Comparison of ENCODE assay signal across 1 cellular context in genomic region chr16:16149710-16150116, GRCh38.
TF ChIP-seq lines count a peak whose summit lies in the region.

No MANE protein-coding gene starts in this region.

TF ChIP-seq in HepG2, 621 proteins besides CTCF, POLR2A, EP300 and RAD21 (continued from another document and continues in another):
- TF ChIP-seq, protein P1, sequence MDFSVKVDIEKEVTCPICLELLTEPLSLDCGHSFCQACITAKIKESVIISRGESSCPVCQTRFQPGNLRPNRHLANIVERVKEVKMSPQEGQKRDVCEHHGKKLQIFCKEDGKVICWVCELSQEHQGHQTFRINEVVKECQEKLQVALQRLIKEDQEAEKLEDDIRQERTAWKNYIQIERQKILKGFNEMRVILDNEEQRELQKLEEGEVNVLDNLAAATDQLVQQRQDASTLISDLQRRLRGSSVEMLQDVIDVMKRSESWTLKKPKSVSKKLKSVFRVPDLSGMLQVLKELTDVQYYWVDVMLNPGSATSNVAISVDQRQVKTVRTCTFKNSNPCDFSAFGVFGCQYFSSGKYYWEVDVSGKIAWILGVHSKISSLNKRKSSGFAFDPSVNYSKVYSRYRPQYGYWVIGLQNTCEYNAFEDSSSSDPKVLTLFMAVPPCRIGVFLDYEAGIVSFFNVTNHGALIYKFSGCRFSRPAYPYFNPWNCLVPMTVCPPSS (IDR thresholded peaks at IDR 0.05), result no peak
- TF ChIP-seq GABPA (IDR thresholded peaks at IDR 0.05; ENCODE audit: low read depth, low read length), result no peak
- peak; percentile 73 for TF ChIP-seq GABPA (CRISPR knock-in tag; IDR thresholded peaks at IDR 0.05; ENCODE audit: low read depth)
- TF ChIP-seq SMARCC2 (IDR thresholded peaks at IDR 0.05), result no peak
- TF ChIP-seq SMYD3 (CRISPR knock-in tag; IDR thresholded peaks at IDR 0.05), result peak; percentile 84; the same call in 1 of the 2 replicates
- 0 out of 2 replicates have a peak, but pooled peaks have one; percentile 68 for TF ChIP-seq NFAT5 (CRISPR knock-in tag; IDR thresholded peaks at IDR 0.05)
- TF ChIP-seq ZEB1 (IDR thresholded peaks at IDR 0.05; ENCODE audit: insufficient replicate concordance, low read depth), result peak; percentile 85
- no peak for TF ChIP-seq RXRA (CRISPR knock-in tag; IDR thresholded peaks at IDR 0.05)
- peak; percentile 37; the same call in 1 of the 2 replicates for TF ChIP-seq ZNF350 (CRISPR knock-in tag; IDR thresholded peaks at IDR 0.05; ENCODE audit: borderline replicate concordance, low read depth)
- TF ChIP-seq RBAK (CRISPR knock-in tag; IDR thresholded peaks at IDR 0.05), result no peak
- peak; percentile 57; the same call in 1 of the 2 replicates for TF ChIP-seq RCOR2 (CRISPR knock-in tag; IDR thresholded peaks at IDR 0.05)
- TF ChIP-seq ZNF770 (CRISPR knock-in tag; IDR thresholded peaks at IDR 0.05), result no peak
- TF ChIP-seq GATAD1 (CRISPR knock-in tag; IDR thresholded peaks at IDR 0.05), result peak; percentile 41; the same call in 1 of the 2 replicates
- TF ChIP-seq AKAP8 (CRISPR knock-in tag; IDR thresholded peaks at IDR 0.05), result no peak
- TF ChIP-seq FOXK1 (CRISPR knock-in tag; IDR thresholded peaks at IDR 0.05; ENCODE audit: borderline replicate concordance, low read depth), result peak; percentile 74; the same call in 1 of the 2 replicates
- no peak for TF ChIP-seq ZSCAN30 (CRISPR knock-in tag; IDR thresholded peaks at IDR 0.05)
- no peak for TF ChIP-seq NR1H2 (CRISPR knock-in tag; IDR thresholded peaks at IDR 0.05; ENCODE audit: borderline replicate concordance, low read depth)
- no peak for TF ChIP-seq NONO (IDR thresholded peaks at IDR 0.05)
- TF ChIP-seq NONO (CRISPR knock-in tag; conservative IDR thresholded peaks at IDR 0.05), result 0 out of 2 replicates have a peak, but pooled peaks have one; percentile 36
- TF ChIP-seq MIER3 (CRISPR knock-in tag; IDR thresholded peaks at IDR 0.05; ENCODE audit: borderline replicate concordance), result peak; percentile 17; the same call in 1 of the 2 replicates
- TF ChIP-seq ZNF670 (CRISPR knock-in tag; IDR thresholded peaks at IDR 0.05; ENCODE audit: borderline replicate concordance), result no peak
- TF ChIP-seq U2AF2 (IDR thresholded peaks at IDR 0.05; ENCODE audit: low read depth, low read length), result no peak
- TF ChIP-seq ZNF207 (IDR thresholded peaks at IDR 0.05; ENCODE audit: borderline replicate concordance), result no peak
- TF ChIP-seq RFXAP (CRISPR knock-in tag; IDR thresholded peaks at IDR 0.05; ENCODE audit: borderline replicate concordance), result peak; percentile 77; the same call in 1 of the 2 replicates
- TF ChIP-seq, protein P2, sequence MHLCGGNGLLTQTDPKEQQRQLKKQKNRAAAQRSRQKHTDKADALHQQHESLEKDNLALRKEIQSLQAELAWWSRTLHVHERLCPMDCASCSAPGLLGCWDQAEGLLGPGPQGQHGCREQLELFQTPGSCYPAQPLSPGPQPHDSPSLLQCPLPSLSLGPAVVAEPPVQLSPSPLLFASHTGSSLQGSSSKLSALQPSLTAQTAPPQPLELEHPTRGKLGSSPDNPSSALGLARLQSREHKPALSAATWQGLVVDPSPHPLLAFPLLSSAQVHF (CRISPR knock-in tag; IDR thresholded peaks at IDR 0.05), result no peak
- no peak for TF ChIP-seq MLXIP (CRISPR knock-in tag; IDR thresholded peaks at IDR 0.05; ENCODE audit: borderline replicate concordance)
- TF ChIP-seq SKIL (CRISPR knock-in tag; IDR thresholded peaks at IDR 0.05; ENCODE audit: borderline replicate concordance), result no peak
- peak in 1 of 2 experiments; percentile 43; a peak in 1 of 4 replicates for TF ChIP-seq HMGXB4 (CRISPR knock-in tag; IDR thresholded peaks at IDR 0.05; ENCODE audit: borderline replicate concordance in 1 of 2, low read depth in 1 of 2)
- TF ChIP-seq ZNF660 (CRISPR knock-in tag; IDR thresholded peaks at IDR 0.05; ENCODE audit: borderline replicate concordance, low read depth), result no peak
- TF ChIP-seq, protein P3, sequence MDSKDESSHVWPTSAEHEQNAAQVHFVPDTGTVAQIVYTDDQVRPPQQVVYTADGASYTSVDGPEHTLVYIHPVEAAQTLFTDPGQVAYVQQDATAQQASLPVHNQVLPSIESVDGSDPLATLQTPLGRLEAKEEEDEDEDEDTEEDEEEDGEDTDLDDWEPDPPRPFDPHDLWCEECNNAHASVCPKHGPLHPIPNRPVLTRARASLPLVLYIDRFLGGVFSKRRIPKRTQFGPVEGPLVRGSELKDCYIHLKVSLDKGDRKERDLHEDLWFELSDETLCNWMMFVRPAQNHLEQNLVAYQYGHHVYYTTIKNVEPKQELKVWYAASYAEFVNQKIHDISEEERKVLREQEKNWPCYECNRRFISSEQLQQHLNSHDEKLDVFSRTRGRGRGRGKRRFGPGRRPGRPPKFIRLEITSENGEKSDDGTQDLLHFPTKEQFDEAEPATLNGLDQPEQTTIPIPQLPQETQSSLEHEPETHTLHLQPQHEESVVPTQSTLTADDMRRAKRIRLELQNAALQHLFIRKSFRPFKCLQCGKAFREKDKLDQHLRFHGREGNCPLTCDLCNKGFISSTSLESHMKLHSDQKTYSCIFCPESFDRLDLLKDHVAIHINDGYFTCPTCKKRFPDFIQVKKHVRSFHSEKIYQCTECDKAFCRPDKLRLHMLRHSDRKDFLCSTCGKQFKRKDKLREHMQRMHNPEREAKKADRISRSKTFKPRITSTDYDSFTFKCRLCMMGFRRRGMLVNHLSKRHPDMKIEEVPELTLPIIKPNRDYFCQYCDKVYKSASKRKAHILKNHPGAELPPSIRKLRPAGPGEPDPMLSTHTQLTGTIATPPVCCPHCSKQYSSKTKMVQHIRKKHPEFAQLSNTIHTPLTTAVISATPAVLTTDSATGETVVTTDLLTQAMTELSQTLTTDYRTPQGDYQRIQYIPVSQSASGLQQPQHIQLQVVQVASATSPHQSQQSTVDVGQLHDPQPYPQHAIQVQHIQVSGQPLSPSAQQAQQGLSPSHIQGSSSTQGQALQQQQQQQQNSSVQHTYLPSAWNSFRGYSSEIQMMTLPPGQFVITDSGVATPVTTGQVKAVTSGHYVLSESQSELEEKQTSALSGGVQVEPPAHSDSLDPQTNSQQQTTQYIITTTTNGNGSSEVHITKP (CRISPR knock-in tag; IDR thresholded peaks at IDR 0.05; ENCODE audit: low read depth), result peak; percentile 53
- no peak for TF ChIP-seq ZFP36 (IDR thresholded peaks at IDR 0.05; ENCODE audit: borderline replicate concordance, low read depth, low read length, partially characterized antibody)
- TF ChIP-seq KLF16 (CRISPR knock-in tag; IDR thresholded peaks at IDR 0.05), result no peak; a peak in 1 of 4 replicates
- no peak for TF ChIP-seq NFE2 (CRISPR knock-in tag; IDR thresholded peaks at IDR 0.05)
- TF ChIP-seq NCOA2 (CRISPR knock-in tag; IDR thresholded peaks at IDR 0.05), result 0 out of 2 replicates have a peak, but pooled peaks have one; percentile 24
- TF ChIP-seq ZNF205 (CRISPR knock-in tag; IDR thresholded peaks at IDR 0.05), result peak; percentile 70
- TF ChIP-seq PBX3 (CRISPR knock-in tag; IDR thresholded peaks at IDR 0.05; ENCODE audit: borderline replicate concordance), result no peak
- no peak for TF ChIP-seq MTA1 (CRISPR knock-in tag; IDR thresholded peaks at IDR 0.05; ENCODE audit: borderline replicate concordance)
